Comparison of ENCODE assay signal across 8 cellular contexts in the genomic region with DNA sequence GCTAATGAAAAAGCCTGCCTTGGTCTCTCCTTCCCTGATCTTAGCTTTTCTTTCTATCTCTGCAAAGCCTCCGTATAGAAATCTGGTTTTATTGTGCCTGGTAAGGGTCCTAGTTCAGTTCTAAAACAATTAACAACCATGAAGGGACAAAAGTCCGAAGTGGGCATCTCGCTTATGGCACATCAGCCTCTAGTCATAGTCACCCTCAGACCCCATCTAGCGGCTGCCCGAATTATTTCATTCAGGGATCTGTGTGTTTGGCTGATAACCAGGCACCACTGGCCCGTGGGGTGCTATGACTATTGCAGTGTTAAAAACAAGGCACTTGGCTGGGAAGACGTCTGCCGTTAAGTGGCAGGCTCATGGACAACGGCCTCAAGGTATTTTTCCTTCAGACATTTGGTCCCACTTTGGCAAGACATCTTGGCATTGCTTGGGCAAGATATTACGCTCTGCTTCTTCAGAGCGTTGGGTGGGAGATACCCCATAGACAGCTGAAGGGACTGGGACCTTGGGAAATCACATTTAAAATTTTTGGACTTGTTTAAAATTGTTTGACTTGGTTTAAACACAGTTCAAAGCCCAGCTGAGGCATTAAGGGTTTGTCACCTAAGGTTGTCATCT.
DNase-seq lines count a peak whose midpoint lies in the region; ATAC-seq and TF ChIP-seq lines count a peak whose summit lies in the region.

No MANE protein-coding gene starts in this region.

- peaks cover 10% of the 10 kb centered on the region for H3K4me1 Mint-ChIP-seq in activated B cell treated with CpG ODN at 0.5 μM for 24 hours

- no peak overlapping the region for H3K27ac Mint-ChIP-seq in activated B cell treated with CpG ODN at 0.5 μM for 24 hours

- H3K4me3 ChIP-seq in AG09309 (ENCODE audit: control insufficient read depth, low read depth, low read length) (no peak overlapping the region), liver (ENCODE audit: low read depth in 1 of 3, low read length in 3 of 3) (no peak overlapping the region)

- H3K9me3 ChIP-seq in liver (ENCODE audit: control insufficient read depth in 4 of 4, low read length in 3 of 4), result no peaks in the 10 kb centered on the region

- no peak for DNase-seq in AG09309 (ENCODE audit: low read depth)
- DNase-seq in NCI-H2196 (lab: John Stamatoyannopoulos, UW; ENCODE audit: unreplicated experiment), result peak; percentile 86
- DNase-seq in activated B cell treated with CpG ODN at 0.5 μM for 24 hours, result peak; percentile 37
- peak; percentile 40 for DNase-seq in cerebellum (ENCODE audit: low spot score)
- peak; percentile 26 to 58 (median 40) for DNase-seq in stimulated activated CD4-positive, alpha-beta T cell treated with anti-CD3 and anti-CD28 coated beads, TNF-alpha, amount 100 ng/mL, for 24 hours (ENCODE audit: low read depth in 3 of 3)

- H3K27me3 Mint-ChIP-seq in activated B cell treated with CpG ODN at 0.5 μM for 24 hours, result peaks cover 23% of the 10 kb centered on the region

- no peaks in the 10 kb centered on the region for H3K36me3 Mint-ChIP-seq in activated B cell treated with CpG ODN at 0.5 μM for 24 hours (ENCODE audit: low read depth)

- H3K4me3 Mint-ChIP-seq in activated B cell treated with CpG ODN at 0.5 μM for 24 hours, result no peak overlapping the region

- TF ChIP-seq CTCF in AG09309 (IDR thresholded peaks at IDR 0.05; ENCODE audit: control insufficient read depth, insufficient read depth, low read depth, low read length, missing control alignments) (peak; percentile 70), activated B cell treated with CpG ODN at 0.5 μM for 24 hours (IDR thresholded peaks at IDR 0.05) (no peak), liver (IDR thresholded peaks at IDR 0.05; ENCODE audit: low read depth, low read length, missing input control) (peak; percentile 72)

- ATAC-seq in GM18519 (IDR thresholded peaks at IDR 0.05; ENCODE audit: low FRiP score, unreplicated experiment), result peak; percentile 72
- peak; percentile 70 for ATAC-seq in HG03045 (IDR thresholded peaks at IDR 0.05; ENCODE audit: unreplicated experiment)
- ATAC-seq in activated B cell treated with CpG ODN at 0.5 μM for 24 hours (ENCODE audit: low read depth), result peak; percentile 93

- CTCF ChIA-PET in activated B cell treated with CpG ODN at 0.5 μM for 24 hours (lab: Charles Lee), result interaction anchor here (1.0 to 5.1 kb wide), 7 partner anchors 9 to 391 kb away, joined by 3 to 39 read pairs (median 5); no protein-coding TSS in a partner anchor

- peaks cover 0 to 9% (median 0%) of the 10 kb centered on the region in 4 donors for H3K4me1 ChIP-seq in liver (ENCODE audit: control insufficient read depth in 4 of 4, insufficient read depth in 4 of 4, low read length in 3 of 4)

- intact Hi-C loops in activated B cell treated with CpG ODN at 0.5 μM for 24 hours (cut with micrococcal nuclease), result loop anchor here (1.0 to 2.0 kb wide), 5 partner anchors 33 to 392 kb away; no protein-coding TSS in a partner anchor

- WGBS in liver, result 21% methylated on average over 11 of the region's 11 CpGs

- TF ChIP-seq RAD21 in liver (IDR thresholded peaks at IDR 0.05), result peak; percentile 90 to 91

- H3K36me3 ChIP-seq in liver (ENCODE audit: control insufficient read depth in 4 of 4, insufficient read depth in 3 of 4, low read depth in 1 of 4, low read length in 3 of 4), result no peaks in the 10 kb centered on the region

- no peaks in the 10 kb centered on the region for H3K27me3 ChIP-seq in liver (ENCODE audit: control insufficient read depth in 4 of 4, insufficient read depth in 4 of 4, low read length in 3 of 4)

- no peak overlapping the region for H3K9ac ChIP-seq in liver (ENCODE audit: low read depth in 1 of 2, low read length in 2 of 2)

- POLR2A ChIA-PET in activated B cell treated with CpG ODN at 0.5 μM for 24 hours (lab: Charles Lee), result no interaction called here

- no peak overlapping the region for H3K27ac ChIP-seq in liver (ENCODE audit: low read depth in 1 of 2, low read length in 2 of 2)

- no peaks in the 10 kb centered on the region for H3K9me3 Mint-ChIP-seq in activated B cell treated with CpG ODN at 0.5 μM for 24 hours

TF ChIP-seq in liver, 16 proteins besides CTCF, POLR2A, EP300 and RAD21:
- TF ChIP-seq YY1 (IDR thresholded peaks at IDR 0.05), result no peak
- peak; percentile 44 to 63 for TF ChIP-seq HNF4A (conservative IDR thresholded peaks at IDR 0.05)
TF ChIP-seq in liver: peak in this region for 1.
